In genomic region chr4:170682511-170682910, GRCh38 we compare ENCODE assay signal across 23 cellular contexts.
A peak's percentile ranks its signal among the peaks of the same experiment; 100 is the strongest.
DNase-seq lines count a peak whose midpoint lies in the region; ATAC-seq, FAIRE-seq and TF ChIP-seq lines count a peak whose summit lies in the region.
"Had no signal": no experiment of that assay in that cellular context is flagged by ENCODE, and none has a peak within 500 bp of the region (broad histone marks: within the 10 kb centered on the region; RNA-seq: fewer than 3 reads in every experiment).

No MANE protein-coding gene starts in this region.

- no peaks in the 10 kb centered on the region for H3K79me2 ChIP-seq in OCI-LY3 (ENCODE audit: low read length)
- no peaks in the 10 kb centered on the region for H3K79me2 ChIP-seq in neural progenitor cell (ENCODE audit: low read depth)

- H3F3A ChIP-seq in neural progenitor cell (ENCODE audit: low read depth), result peaks cover 5% of the 10 kb centered on the region

- H3K27ac Mint-ChIP-seq in neural progenitor cell, result no peak overlapping the region
- H3K27ac Mint-ChIP-seq: CD4-positive, alpha-beta memory T cell; HFFc6 had no signal

- no peak for ATAC-seq in pancreas
- ATAC-seq: HCT116 had no signal

- no peak overlapping the region for H3K4me3 Mint-ChIP-seq in neural progenitor cell
- H3K4me3 Mint-ChIP-seq: CD4-positive, alpha-beta memory T cell; HFFc6 had no signal

- H3K4me2 ChIP-seq in OCI-LY3 (ENCODE audit: low read length), result no peak overlapping the region
- H3K4me2 ChIP-seq in neural progenitor cell, result peak overlapping the region; percentile 61

- DNase-seq in neural progenitor cell (ENCODE audit: low spot score) (peak; percentile 24), anterior cingulate cortex (lab: John Stamatoyannopoulos, UW) (no peak), RCC 7860 (ENCODE audit: low spot score) (no peak), germinal center (ENCODE audit: low spot score) (no peak), pancreas (no peak)
- DNase-seq: ACHN; BE2C; C1 segment of cervical spinal cord; CD4-positive, alpha-beta memory T cell; DMS153; DMS79; GDM1; GOT3; H7; HFFc6 had no signal

- TF ChIP-seq CTCF in OCI-LY3 (IDR thresholded peaks at IDR 0.05; ENCODE audit: low read depth, low read length) (no peak), neural progenitor cell (IDR thresholded peaks at IDR 0.05) (no peak), pancreas (IDR thresholded peaks at IDR 0.05) (no peak)

- intact Hi-C loops in pancreas (cut with DNase I), result no loop called here

- no peaks in the 10 kb centered on the region for H3K4me1 Mint-ChIP-seq in neural progenitor cell
- H3K4me1 Mint-ChIP-seq: CD4-positive, alpha-beta memory T cell had no signal

- no peak overlapping the region; the same call in 1 of the 2 replicates for H3K4me3 ChIP-seq in HUES6 (ENCODE audit: low read depth, low read length)
- H3K4me3 ChIP-seq in OCI-LY3 (ENCODE audit: low read length), result no peak overlapping the region
- H3K4me3 ChIP-seq in iPS-18a (ENCODE audit: low read length), result peak overlapping the region; percentile 11
- no peak overlapping the region for H3K4me3 ChIP-seq in neural progenitor cell
- no peak overlapping the region for H3K4me3 ChIP-seq in pancreas

- H3K4me1 ChIP-seq in HUES6 (ENCODE audit: control insufficient read depth, insufficient read depth, low read length), result peaks cover 19% of the 10 kb centered on the region
- H3K4me1 ChIP-seq in OCI-LY3 (ENCODE audit: low read length), result no peaks in the 10 kb centered on the region
- peaks cover 23% of the 10 kb centered on the region for H3K4me1 ChIP-seq in iPS-18a (ENCODE audit: control insufficient read depth, low read depth, low read length)
- H3K4me1 ChIP-seq in neural progenitor cell, result peaks cover 14% of the 10 kb centered on the region
- H3K4me1 ChIP-seq in pancreas, result no peaks in the 10 kb centered on the region
- H3K4me1 ChIP-seq: BE2C had no signal

- H3K27me3 Mint-ChIP-seq in neural progenitor cell (ENCODE audit: insufficient read depth, low read depth), result peaks cover 4% of the 10 kb centered on the region
- H3K27me3 Mint-ChIP-seq: CD4-positive, alpha-beta memory T cell had no signal

- H3K9me3 ChIP-seq in HUES6 (ENCODE audit: control insufficient read depth, insufficient read depth, low read depth, low read length), result peaks cover 11% of the 10 kb centered on the region; the same call in 1 of the 2 replicates
- H3K9me3 ChIP-seq in OCI-LY3 (ENCODE audit: insufficient read depth, low read length), result no peaks in the 10 kb centered on the region; the same call in 1 of the 2 replicates
- no peaks in the 10 kb centered on the region for H3K9me3 ChIP-seq in iPS-18a (ENCODE audit: control insufficient read depth, low read depth, low read length)
- H3K9me3 ChIP-seq in neural progenitor cell (ENCODE audit: low read depth), result no peaks in the 10 kb centered on the region
- H3K9me3 ChIP-seq in pancreas, result no peaks in the 10 kb centered on the region
- H3K9me3 ChIP-seq: BE2C had no signal

- 23 to 26% methylated on average over 3 of the region's 3 CpGs for WGBS in pancreas, 2 donors

- H3K9ac ChIP-seq in HUES6 (ENCODE audit: low read length) (no peak overlapping the region), OCI-LY3 (ENCODE audit: low read length) (no peak overlapping the region), iPS-18a (ENCODE audit: low read length) (no peak overlapping the region), neural progenitor cell (no peak overlapping the region)

- H3K27ac ChIP-seq in HUES6 (ENCODE audit: low read depth, low read length), result peak overlapping the region; percentile 70
- no peak overlapping the region for H3K27ac ChIP-seq in OCI-LY3 (ENCODE audit: low read length)
- no peak overlapping the region for H3K27ac ChIP-seq in iPS-18a (ENCODE audit: low read length)
- H3K27ac ChIP-seq in neural progenitor cell, result no peak overlapping the region
- no peak overlapping the region for H3K27ac ChIP-seq in pancreas

- H3K36me3 ChIP-seq in HUES6 (ENCODE audit: control insufficient read depth, insufficient read depth, low read length), result no peaks in the 10 kb centered on the region
- H3K36me3 ChIP-seq in OCI-LY3 (replicated peaks; ENCODE audit: low read depth, low read length), result no peaks in the 10 kb centered on the region
- H3K36me3 ChIP-seq in iPS-18a (ENCODE audit: control insufficient read depth, low read depth, low read length), result no peaks in the 10 kb centered on the region
- no peaks in the 10 kb centered on the region for H3K36me3 ChIP-seq in neural progenitor cell
- no peaks in the 10 kb centered on the region for H3K36me3 ChIP-seq in pancreas
- H3K36me3 ChIP-seq: BE2C had no signal

- peaks cover 3% of the 10 kb centered on the region for H3K36me3 Mint-ChIP-seq in neural progenitor cell
- H3K36me3 Mint-ChIP-seq: CD4-positive, alpha-beta memory T cell had no signal

- FAIRE-seq in RCC 7860 (lab: Jason Lieb, UNC), result no peak
- no peak for FAIRE-seq in pancreas (lab: Jason Lieb, UNC)
- FAIRE-seq: A204.1, GM12892, GM18507, HTR-8/SVneo had no signal

- peaks cover 11% of the 10 kb centered on the region for H3K9me3 Mint-ChIP-seq in neural progenitor cell

- H2AFZ ChIP-seq in OCI-LY3 (ENCODE audit: low read depth, low read length), result peak overlapping the region; percentile 55; the same call in 1 of the 2 replicates
- no peak overlapping the region for H2AFZ ChIP-seq in neural progenitor cell (replicated peaks)

- H3K27me3 ChIP-seq in HUES6 (ENCODE audit: control insufficient read depth, insufficient read depth, low read length), result no peaks in the 10 kb centered on the region
- H3K27me3 ChIP-seq in OCI-LY3 (ENCODE audit: low read depth, low read length), result no peaks in the 10 kb centered on the region
- H3K27me3 ChIP-seq in iPS-18a (ENCODE audit: control insufficient read depth, insufficient read depth, low read length), result no peaks in the 10 kb centered on the region
- H3K27me3 ChIP-seq in neural progenitor cell, result no peaks in the 10 kb centered on the region
- no peaks in the 10 kb centered on the region for H3K27me3 ChIP-seq in pancreas
- H3K27me3 ChIP-seq: BE2C had no signal

- H4K20me1 ChIP-seq in OCI-LY3 (ENCODE audit: insufficient read depth, low read length) (no peaks in the 10 kb centered on the region), neural progenitor cell (ENCODE audit: low read depth) (no peaks in the 10 kb centered on the region)
